ENCODE assay signal across 2 cellular contexts in the genomic region with DNA sequence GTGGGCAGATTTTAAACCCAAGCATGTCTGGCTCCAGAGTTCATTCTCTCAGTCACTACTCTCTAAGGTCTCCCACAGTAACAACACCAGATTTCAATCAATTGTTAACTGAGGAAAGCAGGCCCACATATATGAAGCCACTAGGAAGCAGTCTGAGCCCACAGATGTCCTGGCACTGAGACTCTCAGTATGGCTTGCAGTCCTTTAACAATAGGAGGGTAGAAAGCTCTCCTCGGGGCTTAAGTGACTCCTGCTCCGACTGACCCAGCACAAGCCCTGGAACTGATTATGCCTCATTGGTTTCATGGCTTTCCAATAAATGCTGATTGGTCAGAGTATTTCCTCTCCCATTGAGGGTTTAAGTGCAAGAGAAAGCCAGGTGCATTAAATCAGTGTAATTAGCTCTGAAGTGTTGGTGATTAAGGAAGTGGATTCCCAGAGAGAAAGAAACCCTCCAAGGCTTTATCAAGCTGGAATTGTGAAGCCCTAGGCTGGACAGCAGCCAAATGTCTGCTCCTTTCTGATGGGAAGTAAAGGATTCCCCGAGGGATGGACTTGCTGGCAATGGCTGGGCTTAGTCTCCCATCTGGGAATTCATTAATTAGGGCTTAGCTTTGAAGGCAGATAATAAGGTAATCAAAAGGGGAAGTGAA.
TF ChIP-seq lines count a peak whose summit lies in the region.

No MANE protein-coding gene starts in this region.

TF ChIP-seq in GM12891, 5 proteins besides CTCF, POLR2A, EP300 and RAD21:
- TF ChIP-seq SPI1 (IDR thresholded peaks at IDR 0.05; ENCODE audit: low read depth, low read length) (peak; percentile 32; the same call in 1 of the 2 replicates), PAX5 (IDR thresholded peaks at IDR 0.05; ENCODE audit: insufficient read depth, low read length, severe bottlenecking) (no peak)

TF ChIP-seq in H1, 55 proteins besides CTCF, POLR2A, EP300 and RAD21:
- TF ChIP-seq BCL11A (IDR thresholded peaks at IDR 0.05; ENCODE audit: low read depth in 2 of 2, low read length in 2 of 2) (no peak), CEBPB (IDR thresholded peaks at IDR 0.05; ENCODE audit: low read depth, low read length) (no peak), SUZ12 (IDR thresholded peaks at IDR 0.05; ENCODE audit: low read length) (no peak), POU5F1 (IDR thresholded peaks at IDR 0.05; ENCODE audit: low read depth, low read length) (no peak), CBX5 (IDR thresholded peaks at IDR 0.05; ENCODE audit: low read depth, low read length) (no peak), CHD1 (IDR thresholded peaks at IDR 0.05; ENCODE audit: low read depth, low read length) (no peak), SAP30 (IDR thresholded peaks at IDR 0.05; ENCODE audit: insufficient read depth, insufficient replicate concordance, low read length) (no peak), TAF1 (IDR thresholded peaks at IDR 0.05; ENCODE audit: low read depth, low read length) (no peak), SRF (IDR thresholded peaks at IDR 0.05; ENCODE audit: low read depth, low read length) (no peak), BACH1 (IDR thresholded peaks at IDR 0.05; ENCODE audit: low read length) (no peak), KDM5A (IDR thresholded peaks at IDR 0.05; ENCODE audit: low read length) (no peak), TAF7 (optimal IDR thresholded peaks at IDR 0.05; ENCODE audit: borderline replicate concordance, low read depth, low read length) (no peak), TBP (IDR thresholded peaks at IDR 0.05; ENCODE audit: low read depth, low read length) (no peak), CBX8 (IDR thresholded peaks at IDR 0.05; ENCODE audit: borderline replicate concordance, low read depth, low read length) (no peak), JUN (IDR thresholded peaks at IDR 0.05; ENCODE audit: low read depth, low read length) (no peak), SP4 (IDR thresholded peaks at IDR 0.05; ENCODE audit: low read length) (no peak), CHD2 (IDR thresholded peaks at IDR 0.05; ENCODE audit: low read length) (no peak), CTBP2 (IDR thresholded peaks at IDR 0.05; ENCODE audit: borderline replicate concordance, insufficient read depth, insufficient read length, low read length) (no peak)
